ENCODE assay signal across 22 cellular contexts in genomic region chr10:93907049-93907448, GRCh38. TPM values are rescaled to one million over a fixed set of nuclear protein-coding genes. Genes with fewer than 3 reads are reported as not detected.
DNase-seq lines count a peak whose midpoint lies in the region; ATAC-seq and TF ChIP-seq lines count a peak whose summit lies in the region.
"Had no signal": no experiment of that assay in that cellular context is flagged by ENCODE, and none has a peak within 500 bp of the region (broad histone marks: within the 10 kb centered on the region; RNA-seq: fewer than 3 reads in every experiment).

No MANE protein-coding gene starts in this region.

- intact Hi-C loops in activated naive CD4-positive, alpha-beta T cell treated with anti-CD3 and anti-CD28 coated beads for 36 hours (cut with micrococcal nuclease): no loop called here
- intact Hi-C loops in thyroid gland (cut with DNase I): no loop called here

- no peaks in the 10 kb centered on the region for H3K27me3 ChIP-seq in thyroid gland

- 87 to 93% methylated on average over 5 of the region's 5 CpGs for WGBS in thyroid gland, 2 donors

- H3K4me1 Mint-ChIP-seq in T-helper 1 cell treated with Interleukin-12 subunit alpha and Interleukin-12 subunit beta and Interleukin-4 antibody, amounts not matched to agents 30 μg/mL and 1 μg/mL, for 36 hours (ENCODE audit: low read depth): peaks cover 2% of the 10 kb centered on the region
- H3K4me1 Mint-ChIP-seq in activated naive CD4-positive, alpha-beta T cell treated with anti-CD3 and anti-CD28 coated beads, Interleukin-2, amount 50 U/mL, for 24 hours: peaks cover 24% of the 10 kb centered on the region
- peaks cover 19% of the 10 kb centered on the region for H3K4me1 Mint-ChIP-seq in activated naive CD4-positive, alpha-beta T cell treated with anti-CD3 and anti-CD28 coated beads for 36 hours (ENCODE audit: low read depth)
- peaks cover 27% of the 10 kb centered on the region for H3K4me1 Mint-ChIP-seq in T-helper 17 cell

- no peak overlapping the region for H3K4me3 ChIP-seq in thyroid gland (replicated peaks in 1 of 3)
- H3K4me3 ChIP-seq: GM23248 had no signal

- DNase-seq in T-helper 1 cell: no peak
- no peak for DNase-seq in activated naive CD4-positive, alpha-beta T cell treated with anti-CD3 and anti-CD28 coated beads for 36 hours
- no peak for DNase-seq in T-helper 17 cell
- no peak for DNase-seq in thyroid gland
- DNase-seq in NCI-H526 treated with DMSO at 0.1 percent for 48 hours (lab: John Stamatoyannopoulos, UW): no peak
- DNase-seq: 8988T, ACHN, Caco-2, GM23248, H9, Karpas-422, MV-4-11, NCI-H1105 treated with DMSO at 0.1 percent for 48 hours, NCI-H146, NCI-H1930, NCI-H2107, NCI-H524, NCI-H774, SIG-M5 had no signal

- H3K36me3 ChIP-seq in thyroid gland: no peaks in the 10 kb centered on the region

- TF ChIP-seq CTCF in thyroid gland (IDR thresholded peaks at IDR 0.05): no peak

- peak overlapping the region; percentile 8 for H3K27ac Mint-ChIP-seq in T-helper 1 cell treated with Interleukin-12 subunit alpha and Interleukin-12 subunit beta and Interleukin-4 antibody, amounts not matched to agents 30 μg/mL and 1 μg/mL, for 36 hours
- no peak overlapping the region for H3K27ac Mint-ChIP-seq in activated naive CD4-positive, alpha-beta T cell treated with anti-CD3 and anti-CD28 coated beads, Interleukin-2, amount 50 U/mL, for 24 hours
- no peak overlapping the region for H3K27ac Mint-ChIP-seq in activated naive CD4-positive, alpha-beta T cell treated with anti-CD3 and anti-CD28 coated beads for 36 hours
- H3K27ac Mint-ChIP-seq in T-helper 17 cell: peak overlapping the region; percentile 83
- H3K27ac Mint-ChIP-seq: H9 had no signal

- no peaks in the 10 kb centered on the region for H3K27me3 Mint-ChIP-seq in T-helper 1 cell treated with Interleukin-12 subunit alpha and Interleukin-12 subunit beta and Interleukin-4 antibody, amounts not matched to agents 30 μg/mL and 1 μg/mL, for 36 hours (ENCODE audit: low read depth)
- H3K27me3 Mint-ChIP-seq in activated naive CD4-positive, alpha-beta T cell treated with anti-CD3 and anti-CD28 coated beads, Interleukin-2, amount 50 U/mL, for 24 hours: no peaks in the 10 kb centered on the region
- no peaks in the 10 kb centered on the region for H3K27me3 Mint-ChIP-seq in activated naive CD4-positive, alpha-beta T cell treated with anti-CD3 and anti-CD28 coated beads for 36 hours (ENCODE audit: low read depth)
- H3K27me3 Mint-ChIP-seq in T-helper 17 cell: no peaks in the 10 kb centered on the region

- peaks cover 11% of the 10 kb centered on the region for H3K36me3 Mint-ChIP-seq in T-helper 1 cell treated with Interleukin-12 subunit alpha and Interleukin-12 subunit beta and Interleukin-4 antibody, amounts not matched to agents 30 μg/mL and 1 μg/mL, for 36 hours (ENCODE audit: low read depth)
- peaks cover 10% of the 10 kb centered on the region for H3K36me3 Mint-ChIP-seq in activated naive CD4-positive, alpha-beta T cell treated with anti-CD3 and anti-CD28 coated beads, Interleukin-2, amount 50 U/mL, for 24 hours
- peaks cover 20% of the 10 kb centered on the region for H3K36me3 Mint-ChIP-seq in activated naive CD4-positive, alpha-beta T cell treated with anti-CD3 and anti-CD28 coated beads for 36 hours (ENCODE audit: low read depth)
- H3K36me3 Mint-ChIP-seq in T-helper 17 cell (ENCODE audit: low read depth): no peaks in the 10 kb centered on the region

- no peak overlapping the region for H3K27ac ChIP-seq in thyroid gland
- H3K27ac ChIP-seq: GM23248 had no signal

- peak overlapping the region; percentile 16 for H3K4me3 Mint-ChIP-seq in T-helper 1 cell treated with Interleukin-12 subunit alpha and Interleukin-12 subunit beta and Interleukin-4 antibody, amounts not matched to agents 30 μg/mL and 1 μg/mL, for 36 hours
- H3K4me3 Mint-ChIP-seq in activated naive CD4-positive, alpha-beta T cell treated with anti-CD3 and anti-CD28 coated beads, Interleukin-2, amount 50 U/mL, for 24 hours: peak overlapping the region; percentile 45
- H3K4me3 Mint-ChIP-seq in activated naive CD4-positive, alpha-beta T cell treated with anti-CD3 and anti-CD28 coated beads for 36 hours: no peak overlapping the region
- H3K4me3 Mint-ChIP-seq in T-helper 17 cell: peak overlapping the region; percentile 71
- H3K4me3 Mint-ChIP-seq: H9 had no signal

- no peaks in the 10 kb centered on the region for H3K9me3 Mint-ChIP-seq in T-helper 1 cell treated with Interleukin-12 subunit alpha and Interleukin-12 subunit beta and Interleukin-4 antibody, amounts not matched to agents 30 μg/mL and 1 μg/mL, for 36 hours
- no peaks in the 10 kb centered on the region for H3K9me3 Mint-ChIP-seq in activated naive CD4-positive, alpha-beta T cell treated with anti-CD3 and anti-CD28 coated beads, Interleukin-2, amount 50 U/mL, for 24 hours
- no peaks in the 10 kb centered on the region for H3K9me3 Mint-ChIP-seq in activated naive CD4-positive, alpha-beta T cell treated with anti-CD3 and anti-CD28 coated beads for 36 hours
- H3K9me3 Mint-ChIP-seq: H9 had no signal

- no peaks in the 10 kb centered on the region for H3K4me1 ChIP-seq in thyroid gland

- CTCF ChIA-PET in activated naive CD4-positive, alpha-beta T cell treated with anti-CD3 and anti-CD28 coated beads for 36 hours (lab: Charles Lee): interaction anchor here (1.0 to 2.0 kb wide), 2 partner anchors 10 kb away, joined by 4 to 12 read pairs; no protein-coding TSS in a partner anchor

- no peaks in the 10 kb centered on the region for H3K9me3 ChIP-seq in T-helper 17 cell (ENCODE audit: control insufficient read depth, low read length, poor library complexity, severe bottlenecking)
- no peaks in the 10 kb centered on the region for H3K9me3 ChIP-seq in thyroid gland
- H3K9me3 ChIP-seq: Caco-2 had no signal

- no peak for TF ChIP-seq POLR2A in thyroid gland (IDR thresholded peaks at IDR 0.05)

- peak; percentile 64 for ATAC-seq in T-helper 17 cell
- ATAC-seq: HepG2 had no signal

RNA-seq across cellular contexts. Expression of gene SLC35G1, which starts 13.3 kb away (rescaled TPM):
- 1 to 10 TPM; 3.8 to 4.1 TPM for total RNA-seq in activated naive CD4-positive, alpha-beta T cell treated with anti-CD3 and anti-CD28 coated beads for 36 hours
- total RNA-seq in T-helper 17 cell: 1 to 10 TPM; 5.1 to 5.8 TPM
- 10 to 100 TPM in 1 of 4 donors, 1 to 10 TPM in 3; 7.3 to 12.8 (median 8.1) TPM for total RNA-seq in thyroid gland

Comparison
In these comparisons a context has a peak if more than half of its experiments do, and no peak if none do; other contexts are left out.
1. H3K27ac Mint-ChIP-seq: peak in T-helper 1 cell treated with Interleukin-12 subunit alpha and Interleukin-12 subunit beta and Interleukin-4 antibody, amounts not matched to agents 30 μg/mL and 1 μg/mL, for 36 hours (single experiment) and T-helper 17 cell (single experiment); none in activated naive CD4-positive, alpha-beta T cell treated with anti-CD3 and anti-CD28 coated beads, Interleukin-2, amount 50 U/mL, for 24 hours (single experiment) and activated naive CD4-positive, alpha-beta T cell treated with anti-CD3 and anti-CD28 coated beads for 36 hours (single experiment).